8 cellular contexts compared by ENCODE assay signal in genomic region chr6:130575971-130576370, GRCh38.
DNase-seq lines count a peak whose midpoint lies in the region; ATAC-seq lines count a peak whose summit lies in the region.

No MANE protein-coding gene starts in this region.

- H3K27me3 ChIP-seq in right cardiac atrium (ENCODE audit: control insufficient read depth, insufficient read depth), result no peaks in the 10 kb centered on the region

- DNase-seq in CD1c-positive myeloid dendritic cell (ENCODE audit: extremely low spot score) (peak; percentile 23), KG1 (lab: John Stamatoyannopoulos, UW) (peak; percentile 73), right cardiac atrium (no peak), NCI-H446 (lab: John Stamatoyannopoulos, UW) (no peak), medulla oblongata (ENCODE audit: extremely low spot score) (no peak)
- DNase-seq in activated effector memory CD4-positive, alpha-beta T cell treated with anti-CD3 and anti-CD28 coated beads, Interleukin-2, amount 50 U/mL, for 16 hours, result peak; percentile 74
- peak; percentile 9 for DNase-seq in stimulated activated naive CD4-positive, alpha-beta T cell treated with Interleukin-2 at 50 U/mL for 16 hours (lab: John Stamatoyannopoulos, UW)

- intact Hi-C loops in right cardiac atrium (cut with DNase I), result no loop called here

- no peak overlapping the region for H3K4me3 ChIP-seq in right cardiac atrium (ENCODE audit: low read length)

- H3K9me3 ChIP-seq in right cardiac atrium (ENCODE audit: control insufficient read depth, low read length), result no peaks in the 10 kb centered on the region

- peak; percentile 99 for ATAC-seq in GM21423 (IDR thresholded peaks at IDR 0.05; ENCODE audit: unreplicated experiment)
- ATAC-seq in right cardiac atrium, result no peak

- WGBS in right cardiac atrium, result 76% methylated on average over 2 of the region's 2 CpGs

- H3K4me1 ChIP-seq in right cardiac atrium (ENCODE audit: control insufficient read depth, insufficient read depth, low read length), result no peaks in the 10 kb centered on the region

- no peak overlapping the region for H3K27ac ChIP-seq in right cardiac atrium (ENCODE audit: low read length)

Comparison
In these comparisons a context has a peak if more than half of its experiments do, and no peak if none do; other contexts are left out.
1. DNase-seq: peak in CD1c-positive myeloid dendritic cell (single experiment), KG1 (single experiment), activated effector memory CD4-positive, alpha-beta T cell treated with anti-CD3 and anti-CD28 coated beads, Interleukin-2, amount 50 U/mL, for 16 hours (single experiment) and stimulated activated naive CD4-positive, alpha-beta T cell treated with Interleukin-2 at 50 U/mL for 16 hours (single experiment); none in right cardiac atrium (0 of 3), NCI-H446 (0 of 2) and medulla oblongata (single experiment).